In genomic region chr3:78610462-78611125, GRCh38 we compare ENCODE assay signal across 20 cellular contexts.
DNase-seq lines count a peak whose midpoint lies in the region; TF ChIP-seq lines count a peak whose summit lies in the region.
"Had no signal": no experiment of that assay in that cellular context is flagged by ENCODE, and none has a peak within 500 bp of the region (broad histone marks: within the 10 kb centered on the region; RNA-seq: fewer than 3 reads in every experiment).

No MANE protein-coding gene starts in this region.

- peaks cover 3% of the 10 kb centered on the region for H3K9me3 Mint-ChIP-seq in activated naive CD4-positive, alpha-beta T cell treated with anti-CD3 and anti-CD28 coated beads for 36 hours
- H3K9me3 Mint-ChIP-seq in immature natural killer cell, result peaks cover 10 to 26% (median 15%) of the 10 kb centered on the region in 6 donors

- no peaks in the 10 kb centered on the region for H3K36me3 Mint-ChIP-seq in activated naive CD4-positive, alpha-beta T cell treated with anti-CD3 and anti-CD28 coated beads for 36 hours (ENCODE audit: low read depth)
- no peaks in the 10 kb centered on the region for H3K36me3 Mint-ChIP-seq in immature natural killer cell
- H3K36me3 Mint-ChIP-seq: CD8-positive, alpha-beta memory T cell had no signal

- peak; percentile 38 for DNase-seq in LHCN-M2 (ENCODE audit: low read depth)
- DNase-seq in adipocyte (ENCODE audit: low read depth), result peak; percentile 38
- peak; percentile 22 for DNase-seq in fibroblast of mammary gland (ENCODE audit: low read depth)
- DNase-seq in putamen (ENCODE audit: low spot score), result peak; percentile 6
- no peak for DNase-seq in NCI-H1436 (lab: John Stamatoyannopoulos, UW)
- DNase-seq in activated naive CD4-positive, alpha-beta T cell treated with anti-CD3 and anti-CD28 coated beads for 36 hours, result no peak
- DNase-seq in smooth muscle cell (lab: John Stamatoyannopoulos, UW; ENCODE audit: unreplicated experiment), result no peak
- DNase-seq in immature natural killer cell, result no peak
- DNase-seq: C1 segment of cervical spinal cord; CD8-positive, alpha-beta memory T cell; DMS53; H7; KG1; MM.1S; NCI-H1092; NCI-H2081; NCI-H510A; PC-9; SIG-M5 had no signal

- no peaks in the 10 kb centered on the region for H3K4me1 Mint-ChIP-seq in activated naive CD4-positive, alpha-beta T cell treated with anti-CD3 and anti-CD28 coated beads for 36 hours (ENCODE audit: low read depth)
- H3K4me1 Mint-ChIP-seq in immature natural killer cell, result no peaks in the 10 kb centered on the region
- H3K4me1 Mint-ChIP-seq: CD8-positive, alpha-beta memory T cell had no signal

- no peak overlapping the region for H2AFZ ChIP-seq in smooth muscle cell (ENCODE audit: low read depth)
- H2AFZ ChIP-seq: PC-9 had no signal

- no peak overlapping the region for H3K4me2 ChIP-seq in smooth muscle cell
- H3K4me2 ChIP-seq: PC-9 had no signal

- no peaks in the 10 kb centered on the region for H3F3A ChIP-seq in smooth muscle cell (ENCODE audit: low read depth)

- no peak for TF ChIP-seq CTCF in fibroblast of mammary gland (conservative IDR thresholded peaks at IDR 0.05; ENCODE audit: control insufficient read depth, insufficient read depth, low read depth, low read length)
- no peak for TF ChIP-seq CTCF in smooth muscle cell (IDR thresholded peaks at IDR 0.05; ENCODE audit: borderline replicate concordance, insufficient read depth, poor library complexity, severe bottlenecking)

- no peaks in the 10 kb centered on the region for H3K9me3 ChIP-seq in adipocyte (ENCODE audit: control insufficient read depth, low read length)
- H3K9me3 ChIP-seq in smooth muscle cell (replicated peaks; ENCODE audit: low read depth), result no peaks in the 10 kb centered on the region

- 11% methylated on average over 3 of the region's 3 CpGs for WGBS in smooth muscle cell (ENCODE audit: low lambda C conversion rate)

- no peaks in the 10 kb centered on the region for H4K20me1 ChIP-seq in smooth muscle cell (ENCODE audit: low read depth)

- H3K4me1 ChIP-seq in adipocyte (ENCODE audit: control insufficient read depth, insufficient read depth, low read length) (peaks cover 5% of the 10 kb centered on the region), smooth muscle cell (ENCODE audit: low read depth) (no peaks in the 10 kb centered on the region)

- H3K27me3 ChIP-seq in adipocyte (replicated peaks; ENCODE audit: control insufficient read depth, insufficient read depth, low read length) (no peaks in the 10 kb centered on the region), smooth muscle cell (ENCODE audit: low read depth) (no peaks in the 10 kb centered on the region)

- CTCF ChIA-PET in activated naive CD4-positive, alpha-beta T cell treated with anti-CD3 and anti-CD28 coated beads for 36 hours (lab: Charles Lee), result no interaction called here

- no peak overlapping the region for H3K27ac ChIP-seq in smooth muscle cell (ENCODE audit: low read depth)
- H3K27ac ChIP-seq: PC-9, RWPE1 had no signal

- intact Hi-C loops in activated naive CD4-positive, alpha-beta T cell treated with anti-CD3 and anti-CD28 coated beads for 36 hours (cut with micrococcal nuclease), result no loop called here

- H3K27me3 Mint-ChIP-seq in activated naive CD4-positive, alpha-beta T cell treated with anti-CD3 and anti-CD28 coated beads for 36 hours (ENCODE audit: low read depth), result no peaks in the 10 kb centered on the region
- peaks cover 0 to 2% (median 0%) of the 10 kb centered on the region in 3 donors for H3K27me3 Mint-ChIP-seq in immature natural killer cell (ENCODE audit: low read depth in 3 of 3)
- H3K27me3 Mint-ChIP-seq: CD8-positive, alpha-beta memory T cell had no signal

- H3K4me3 Mint-ChIP-seq in activated naive CD4-positive, alpha-beta T cell treated with anti-CD3 and anti-CD28 coated beads for 36 hours, result no peak overlapping the region
- no peak overlapping the region for H3K4me3 Mint-ChIP-seq in immature natural killer cell

- H3K27ac Mint-ChIP-seq in activated naive CD4-positive, alpha-beta T cell treated with anti-CD3 and anti-CD28 coated beads for 36 hours, result no peak overlapping the region
- no peak overlapping the region for H3K27ac Mint-ChIP-seq in immature natural killer cell
- H3K27ac Mint-ChIP-seq: CD8-positive, alpha-beta memory T cell had no signal

- no peaks in the 10 kb centered on the region for H3K79me2 ChIP-seq in smooth muscle cell (ENCODE audit: low read depth)

- H3K36me3 ChIP-seq in adipocyte (ENCODE audit: control insufficient read depth, insufficient read depth, low read length, severe bottlenecking) (peaks cover 11% of the 10 kb centered on the region), smooth muscle cell (ENCODE audit: low read depth) (peaks cover 15% of the 10 kb centered on the region)

- H3K9ac ChIP-seq in adipocyte (ENCODE audit: low read length), result no peak overlapping the region
- no peak overlapping the region for H3K9ac ChIP-seq in smooth muscle cell (ENCODE audit: low read depth)

- H3K4me3 ChIP-seq in adipocyte (ENCODE audit: low read length) (no peak overlapping the region), fibroblast of mammary gland (ENCODE audit: control insufficient read depth, low read depth, low read length) (no peak overlapping the region), smooth muscle cell (no peak overlapping the region)
- H3K4me3 ChIP-seq: PC-9 had no signal

Comparison
In these comparisons a context has a peak if more than half of its experiments do, and no peak if none do; other contexts are left out.
1. DNase-seq: peak in LHCN-M2 (single experiment), adipocyte (single experiment), fibroblast of mammary gland (single experiment) and putamen (single experiment); none in NCI-H1436 (single experiment), activated naive CD4-positive, alpha-beta T cell treated with anti-CD3 and anti-CD28 coated beads for 36 hours (single experiment), smooth muscle cell (single experiment) and immature natural killer cell (0 of 3).